8 cellular contexts compared by ENCODE assay signal in genomic region chr19:34241513-34242337, GRCh38. TPM values are rescaled to one million over a fixed set of nuclear protein-coding genes. Genes with fewer than 3 reads are reported as not detected.
DNase-seq lines count a peak whose midpoint lies in the region; ATAC-seq and TF ChIP-seq lines count a peak whose summit lies in the region.

No MANE protein-coding gene starts in this region.

- no peaks in the 10 kb centered on the region for H3K4me1 Mint-ChIP-seq in MCF 10A (ENCODE audit: insufficient read depth, unreplicated experiment)
- H3K4me1 Mint-ChIP-seq in stimulated activated memory B cell treated with anti-CD40 and anti-IgM and Interleukin-4, amounts not matched to agents 10 μg/mL and 1 μg/mL and 100 μg/mL, for 72 hours, result peaks cover 7% of the 10 kb centered on the region

- H3K27me3 Mint-ChIP-seq in MCF 10A (ENCODE audit: insufficient read depth, unreplicated experiment), result no peaks in the 10 kb centered on the region
- H3K27me3 Mint-ChIP-seq in stimulated activated memory B cell treated with anti-CD40 and anti-IgM and Interleukin-4, amounts not matched to agents 10 μg/mL and 1 μg/mL and 100 μg/mL, for 72 hours, result no peaks in the 10 kb centered on the region

- POLR2A ChIA-PET in MCF 10A (lab: Yijun Ruan, JAX), result interaction anchor here (0.8 kb wide), 2 partner anchors 11 to 13 kb away, joined by 3 to 4 read pairs; no protein-coding TSS in a partner anchor

- TF ChIP-seq EP300 in gastroesophageal sphincter (IDR thresholded peaks at IDR 0.05), result no peak

- intact Hi-C loops in breast epithelium (cut with DNase I; ENCODE audit: low total_unique reads) (loop anchor here (10.0 kb wide), 1 partner anchor 103 kb away; no protein-coding TSS in a partner anchor), MCF 10A (cut with micrococcal nuclease) (no loop called here), thyroid gland (cut with DNase I) (no loop called here)

- ATAC-seq in gastroesophageal sphincter, result no peak
- no peak for ATAC-seq in stimulated activated memory B cell treated with anti-CD40 and anti-IgM and Interleukin-4, amounts not matched to agents 10 μg/mL and 1 μg/mL and 100 μg/mL, for 72 hours

- DNase-seq in breast epithelium (ENCODE audit: low spot score in 2 of 2) (peak in 1 of 2 donors; percentile 66), MCF 10A (ENCODE audit: unreplicated experiment) (no peak), NCI-H460 (ENCODE audit: extremely low read depth, low read depth) (peak; percentile 19), coronary artery (ENCODE audit: low spot score) (peak; percentile 36), thyroid gland (peak; percentile 23 to 58), kidney glomerular epithelial cell (lab: John Stamatoyannopoulos, UW) (no peak)

- H3K36me3 Mint-ChIP-seq in MCF 10A (ENCODE audit: insufficient read depth, unreplicated experiment), result peaks cover 13% of the 10 kb centered on the region
- peaks cover 6% of the 10 kb centered on the region for H3K36me3 Mint-ChIP-seq in stimulated activated memory B cell treated with anti-CD40 and anti-IgM and Interleukin-4, amounts not matched to agents 10 μg/mL and 1 μg/mL and 100 μg/mL, for 72 hours

- no peaks in the 10 kb centered on the region for H3K9me3 Mint-ChIP-seq in MCF 10A (ENCODE audit: unreplicated experiment)
- no peaks in the 10 kb centered on the region for H3K9me3 Mint-ChIP-seq in stimulated activated memory B cell treated with anti-CD40 and anti-IgM and Interleukin-4, amounts not matched to agents 10 μg/mL and 1 μg/mL and 100 μg/mL, for 72 hours

- H3K4me1 ChIP-seq in breast epithelium, result no peaks in the 10 kb centered on the region
- H3K4me1 ChIP-seq in thyroid gland, result no peaks in the 10 kb centered on the region
- peaks cover 0 to 12% (median 0%) of the 10 kb centered on the region in 3 donors for H3K4me1 ChIP-seq in gastroesophageal sphincter

- WGBS in thyroid gland, 2 donors, result 66 to 72% methylated on average over 13 of the region's 13 CpGs
- WGBS in gastroesophageal sphincter (ENCODE audit: low coverage in 1 of 2), 2 donors, result 78 to 79% methylated on average over 5 to 7 of the region's 13 CpGs

- no peak overlapping the region for H3K27ac Mint-ChIP-seq in MCF 10A (ENCODE audit: low read depth, unreplicated experiment)
- no peak overlapping the region for H3K27ac Mint-ChIP-seq in stimulated activated memory B cell treated with anti-CD40 and anti-IgM and Interleukin-4, amounts not matched to agents 10 μg/mL and 1 μg/mL and 100 μg/mL, for 72 hours

- H3K4me3 Mint-ChIP-seq in MCF 10A (ENCODE audit: unreplicated experiment), result no peak overlapping the region
- no peak overlapping the region for H3K4me3 Mint-ChIP-seq in stimulated activated memory B cell treated with anti-CD40 and anti-IgM and Interleukin-4, amounts not matched to agents 10 μg/mL and 1 μg/mL and 100 μg/mL, for 72 hours

- H3K4me3 ChIP-seq in breast epithelium, result no peak overlapping the region
- no peak overlapping the region for H3K4me3 ChIP-seq in coronary artery
- no peak overlapping the region for H3K4me3 ChIP-seq in thyroid gland (replicated peaks in 1 of 3)
- no peak overlapping the region for H3K4me3 ChIP-seq in gastroesophageal sphincter

- H3K27me3 ChIP-seq in breast epithelium (no peaks in the 10 kb centered on the region), thyroid gland (no peaks in the 10 kb centered on the region), gastroesophageal sphincter (no peaks in the 10 kb centered on the region)

- H3K9me3 ChIP-seq in breast epithelium, result no peaks in the 10 kb centered on the region
- H3K9me3 ChIP-seq in thyroid gland, result no peaks in the 10 kb centered on the region
- no peaks in the 10 kb centered on the region for H3K9me3 ChIP-seq in gastroesophageal sphincter

- H3K36me3 ChIP-seq in breast epithelium, result no peaks in the 10 kb centered on the region
- H3K36me3 ChIP-seq in thyroid gland, result no peaks in the 10 kb centered on the region
- H3K36me3 ChIP-seq in gastroesophageal sphincter, result no peaks in the 10 kb centered on the region

- H3K27ac ChIP-seq in breast epithelium, result no peak overlapping the region
- H3K27ac ChIP-seq in coronary artery, result no peak overlapping the region
- no peak overlapping the region for H3K27ac ChIP-seq in thyroid gland
- H3K27ac ChIP-seq in gastroesophageal sphincter, result no peak overlapping the region

- CTCF ChIA-PET in MCF 10A (lab: Yijun Ruan, JAX), result interaction anchor here (0.6 kb wide), 1 partner anchor 144 kb away, joined by 3 read pairs; no protein-coding TSS in a partner anchor

- TF ChIP-seq CTCF in breast epithelium (IDR thresholded peaks at IDR 0.05), result peak in 2 of 3 donors; percentile 31 to 34
- no peak for TF ChIP-seq CTCF in MCF 10A (IDR thresholded peaks at IDR 0.05; ENCODE audit: unreplicated experiment)
- TF ChIP-seq CTCF in coronary artery (IDR thresholded peaks at IDR 0.05), result no peak
- peak in 4 of 6 experiments; percentile 6 to 40 (median 26) for TF ChIP-seq CTCF in thyroid gland (IDR thresholded peaks at IDR 0.05)
- TF ChIP-seq CTCF in gastroesophageal sphincter (IDR thresholded peaks at IDR 0.05), result no peak

- TF ChIP-seq POLR2A in breast epithelium (IDR thresholded peaks at IDR 0.05) (no peak), thyroid gland (IDR thresholded peaks at IDR 0.05) (no peak), gastroesophageal sphincter (IDR thresholded peaks at IDR 0.05) (no peak)

- no TSS peak for BruUV-seq in MCF 10A (replicated peaks; lab: Mats Ljungman, UMichigan)

RNA-seq across cellular contexts. Expression of gene GARRE1, which starts 12.6 kb away (rescaled TPM):
- 10 to 100 TPM; 21.0 to 43.9 (median 25.2) TPM for total RNA-seq in breast epithelium
- 12.8 and 19.1 TPM in 2 replicates for total RNA-seq in MCF 10A (2022)
- 6.7 and 7.4 TPM in 2 replicates for total RNA-seq in NCI-H460 (2014; rRNA removed; shearing (Covaris generic))
- polyA plus RNA-seq in NCI-H460 (2014; cell fraction: nucleus; rRNA removed), result 3.5 and 3.8 TPM in 2 replicates
- 10 to 100 TPM; 24.7 to 43.5 (median 30.9) TPM for total RNA-seq in thyroid gland
- 10 to 100 TPM; 14.3 to 30.3 (median 21.9) TPM for total RNA-seq in gastroesophageal sphincter

Comparison
In these comparisons a context has a peak if more than half of its experiments do, and no peak if none do; other contexts are left out.
1. CTCF ChIP-seq: peak in breast epithelium (2 of 3) and thyroid gland (4 of 6); none in MCF 10A (single experiment), coronary artery (single experiment) and gastroesophageal sphincter (0 of 4).
2. DNase-seq: peak in NCI-H460 (single experiment), coronary artery (single experiment) and thyroid gland (2 of 2); none in MCF 10A (single experiment) and kidney glomerular epithelial cell (single experiment).